Comparison of ENCODE assay signal across 8 cellular contexts in genomic region chr3:134485620-134486576, GRCh38.
DNase-seq lines count a peak whose midpoint lies in the region; ATAC-seq lines count a peak whose summit lies in the region.

A gene with protein sequence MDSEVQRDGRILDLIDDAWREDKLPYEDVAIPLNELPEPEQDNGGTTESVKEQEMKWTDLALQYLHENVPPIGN (minus strand): TSS chr3:134485985. CDS start chr3:134482904, 3,081 bp downstream.
CEP63 (plus strand) TSS chr3:134486057; CDS start chr3:134495321, 9,264 bp downstream.

- ATAC-seq in GM19023 (IDR thresholded peaks at IDR 0.05; ENCODE audit: unreplicated experiment) (peak; percentile 83), HG03280 (IDR thresholded peaks at IDR 0.05; ENCODE audit: unreplicated experiment) (peak; percentile 84)

- DNase-seq in AG08396 (ENCODE audit: low spot score) (peak; percentile 94), NCI-H345 treated with DMSO at 0.1 percent for 48 hours (lab: John Stamatoyannopoulos, UW; ENCODE audit: unreplicated experiment) (peak; percentile 81), iris pigment epithelial cell (ENCODE audit: low read depth) (peak; percentile 99)
- DNase-seq in activated CD4-positive, CD25-positive, alpha-beta regulatory T cell (lab: John Stamatoyannopoulos, UW): peak; percentile 85 to 90 (median 88)
- DNase-seq in central memory CD4-positive, alpha-beta T cell: peak; percentile 96
- peak; percentile 84 for DNase-seq in stimulated activated CD4-positive, alpha-beta T cell treated with anti-CD3 and anti-CD28 coated beads, Interleukin-12 subunit alpha, Interleukin-12 subunit beta, amount 100 ng/mL, for 4 hours

Comparison
In these comparisons a context has a peak if more than half of its experiments do, and no peak if none do; other contexts are left out.
1. Peak in every context shown above with its lines: DNase-seq and ATAC-seq.